Comparison of ENCODE assay signal across 8 cellular contexts in the genomic region with DNA sequence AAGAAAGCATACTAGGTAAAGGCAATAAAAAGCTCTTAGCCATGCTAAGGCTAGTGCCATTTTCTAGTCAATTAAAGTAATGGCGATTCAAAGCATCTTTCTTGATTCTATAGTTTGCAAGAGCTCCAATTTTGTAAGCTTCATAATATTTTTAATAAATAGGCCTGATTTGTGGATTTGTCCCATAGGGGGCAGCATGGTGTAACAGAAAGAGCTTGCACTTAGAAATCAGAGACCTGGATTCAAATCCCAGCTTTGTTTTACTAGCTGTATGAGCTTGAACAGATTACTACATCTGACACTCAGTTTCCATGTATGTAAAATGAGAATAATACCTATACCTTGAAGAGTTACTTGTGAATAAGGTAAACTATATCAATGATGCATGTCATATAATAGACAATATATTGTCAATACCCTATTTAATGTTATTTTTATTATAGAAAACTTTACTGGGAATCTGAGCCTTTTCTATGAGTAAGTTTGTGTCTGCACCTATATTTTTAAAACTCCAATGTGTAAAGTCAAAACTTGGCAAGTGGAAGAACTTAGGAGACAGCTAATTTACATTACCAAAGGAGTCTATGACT.
DNase-seq lines count a peak whose midpoint lies in the region; ATAC-seq and TF ChIP-seq lines count a peak whose summit lies in the region.

No MANE protein-coding gene starts in this region.

- CTCF ChIA-PET in A673 (lab: Charles Lee): interaction anchor here (0.6 to 1.1 kb wide), 7 partner anchors 8 to 415 kb away, joined by 3 to 28 read pairs (median 6); no protein-coding TSS in a partner anchor

- intact Hi-C loops in A673 (cut with micrococcal nuclease; ENCODE audit: unreplicated experiment) (loop anchor here (1.0 to 5.0 kb wide), 2 partner anchors 177 to 216 kb away; no protein-coding TSS in a partner anchor), vagina (cut with DNase I) (no loop called here)

- H3K9me3 ChIP-seq in A673 (ENCODE audit: low read depth, low read length, poor library complexity, severe bottlenecking): no peaks in the 10 kb centered on the region
- H3K9me3 ChIP-seq in vagina: no peaks in the 10 kb centered on the region
- H3K9me3 ChIP-seq in effector memory CD4-positive, alpha-beta T cell (ENCODE audit: control insufficient read depth, low read length): no peaks in the 10 kb centered on the region

- POLR2A ChIA-PET in A673 (lab: Charles Lee; ENCODE audit: low non-redundant PET): no interaction called here

- TF ChIP-seq CTCF in A673 (conservative IDR thresholded peaks at IDR 0.05; ENCODE audit: low read depth, low read length): peak; percentile 64
- peak; percentile 34; the same call in 1 of the 2 replicates for TF ChIP-seq CTCF in GM12875 (IDR thresholded peaks at IDR 0.05; ENCODE audit: borderline replicate concordance, insufficient read depth, low read depth, low read length)
- peak; percentile 29 for TF ChIP-seq CTCF in fibroblast of the aortic adventitia (IDR thresholded peaks at IDR 0.05; ENCODE audit: insufficient read depth, low read length)
- no peak for TF ChIP-seq CTCF in vagina (IDR thresholded peaks at IDR 0.05)

- no peak for ATAC-seq in GM21528 (IDR thresholded peaks at IDR 0.05; ENCODE audit: low FRiP score, unreplicated experiment)
- ATAC-seq in GM21619 (IDR thresholded peaks at IDR 0.05; ENCODE audit: unreplicated experiment): no peak

- H3K4me1 ChIP-seq in A673 (ENCODE audit: insufficient read depth, low read length, poor library complexity, severe bottlenecking): no peaks in the 10 kb centered on the region
- no peaks in the 10 kb centered on the region for H3K4me1 ChIP-seq in vagina
- no peaks in the 10 kb centered on the region for H3K4me1 ChIP-seq in effector memory CD4-positive, alpha-beta T cell (ENCODE audit: control insufficient read depth, insufficient read depth, low read length, poor library complexity, severe bottlenecking)

- H3K4me3 ChIP-seq in A673 (ENCODE audit: low read depth, low read length, poor library complexity, severe bottlenecking): no peak overlapping the region
- H3K4me3 ChIP-seq in GM12875 (ENCODE audit: low read depth, low read length): no peak overlapping the region
- H3K4me3 ChIP-seq in fibroblast of the aortic adventitia (ENCODE audit: low read depth, low read length): no peak overlapping the region
- no peak overlapping the region for H3K4me3 ChIP-seq in vagina
- H3K4me3 ChIP-seq in effector memory CD4-positive, alpha-beta T cell (ENCODE audit: insufficient read depth, low read depth, low read length, poor library complexity, severe bottlenecking): no peak overlapping the region

- BruUV-seq in A673 (replicated peaks; lab: Mats Ljungman, UMichigan): no TSS peak

- no peaks in the 10 kb centered on the region for H3K27me3 ChIP-seq in A673 (replicated peaks; ENCODE audit: insufficient read depth, low read depth, low read length, poor library complexity)
- no peaks in the 10 kb centered on the region for H3K27me3 ChIP-seq in vagina
- no peaks in the 10 kb centered on the region for H3K27me3 ChIP-seq in effector memory CD4-positive, alpha-beta T cell (replicated peaks; ENCODE audit: control insufficient read depth, insufficient read depth, low read length, poor library complexity, severe bottlenecking)

- H3K27ac ChIP-seq in A673 (ENCODE audit: low read depth, low read length, poor library complexity, severe bottlenecking) (no peak overlapping the region), vagina (peak overlapping the region; percentile 29)
- no peak overlapping the region for H3K27ac ChIP-seq in effector memory CD4-positive, alpha-beta T cell (ENCODE audit: insufficient read depth, low read length, poor library complexity, severe bottlenecking)

- H3K36me3 ChIP-seq in A673 (ENCODE audit: insufficient read depth, low read length, poor library complexity, severe bottlenecking) (no peaks in the 10 kb centered on the region), vagina (no peaks in the 10 kb centered on the region)
- no peaks in the 10 kb centered on the region for H3K36me3 ChIP-seq in effector memory CD4-positive, alpha-beta T cell (ENCODE audit: control insufficient read depth, insufficient read depth, low read length)

- peak; percentile 57 for DNase-seq in A673 (ENCODE audit: low spot score)
- DNase-seq in RKO (ENCODE audit: low spot score): peak; percentile 62
- peak; percentile 21 for DNase-seq in fibroblast of the aortic adventitia (ENCODE audit: low read depth)
- DNase-seq in vagina (ENCODE audit: extremely low spot score in 2 of 2): no peak
- DNase-seq in effector memory CD4-positive, alpha-beta T cell: no peak

- no peak for TF ChIP-seq POLR2A in vagina (IDR thresholded peaks at IDR 0.05)

Comparison
In these comparisons a context has a peak if more than half of its experiments do, and no peak if none do; other contexts are left out.
1. DNase-seq: peak in A673 (single experiment), RKO (single experiment) and fibroblast of the aortic adventitia (single experiment); none in vagina (0 of 2) and effector memory CD4-positive, alpha-beta T cell (0 of 3).
2. CTCF ChIP-seq: peak in A673 (single experiment), GM12875 (single experiment) and fibroblast of the aortic adventitia (single experiment); none in vagina (0 of 3).